ENCODE assay signal across 17 cellular contexts in genomic region chr12:101951002-101951670, GRCh38.
"Had no signal": no experiment of that assay in that cellular context is flagged by ENCODE, and none has a peak within 500 bp of the region (broad histone marks: within the 10 kb centered on the region; RNA-seq: fewer than 3 reads in every experiment).

No MANE protein-coding gene starts in this region.

- H3K27ac Mint-ChIP-seq: activated T-helper 2 cell treated with anti-CD3 and anti-CD28 coated beads, Interferon-gamma antibody, Interleukin-2, Interleukin-4, amounts not matched to agents 10 μg/mL and 5 μg/mL and 100 μg/mL, durations not matched to agents 14 hours and 24 hours and 36 hours; dendritic cell treated with granulocyte-macrophage colony-stimulating factor and Interleukin-4, amounts not matched to agents 40 ng/mL and 50 ng/mL, for 4 days; effector memory CD8-positive, alpha-beta T cell; nephron progenitor cell; stimulated activated naive CD8-positive, alpha-beta T cell treated with anti-CD3 and anti-CD28 coated beads, Interleukin-15, Interleukin-2, amounts not matched to agents 100 ng/mL and 50 ng/mL, for 24 hours; T-helper 1 cell treated with Interleukin-12 subunit alpha and Interleukin-12 subunit beta and Interleukin-4 antibody, amounts not matched to agents 30 μg/mL and 1 μg/mL, for 36 hours; WTC11 had no signal

- H3K9me3 ChIP-seq: sigmoid colon, thoracic aorta had no signal

- H3K4me3 Mint-ChIP-seq: dendritic cell treated with granulocyte-macrophage colony-stimulating factor and Interleukin-4, amounts not matched to agents 40 ng/mL and 50 ng/mL, for 4 days; effector memory CD8-positive, alpha-beta T cell; nephron progenitor cell; stimulated activated naive CD8-positive, alpha-beta T cell treated with anti-CD3 and anti-CD28 coated beads, Interleukin-15, Interleukin-2, amounts not matched to agents 100 ng/mL and 50 ng/mL, for 24 hours; T-helper 1 cell treated with Interleukin-12 subunit alpha and Interleukin-12 subunit beta and Interleukin-4 antibody, amounts not matched to agents 30 μg/mL and 1 μg/mL, for 36 hours; WTC11 had no signal

- DNase-seq: activated CD4-positive, alpha-beta T cell treated with anti-CD3 and anti-CD28 coated beads, Interleukin-2, amount 50 U/mL, for 4 hours; brain microvascular endothelial cell; effector memory CD8-positive, alpha-beta T cell; hippocampal formation; kidney glomerular epithelial cell; mesendoderm; nephron progenitor cell; sigmoid colon; stimulated activated CD4-positive, alpha-beta T cell treated with anti-CD3 and anti-CD28 coated beads, Interleukin-2, amount 100 ng/mL, for 24 hours had no signal

- H3K4me1 Mint-ChIP-seq: WTC11 had no signal

- H3K36me3 ChIP-seq: brain microvascular endothelial cell, sigmoid colon, thoracic aorta had no signal

- H3K27me3 ChIP-seq: brain microvascular endothelial cell, sigmoid colon had no signal

- H3K4me1 ChIP-seq: sigmoid colon had no signal

- H3K27me3 Mint-ChIP-seq: dendritic cell treated with granulocyte-macrophage colony-stimulating factor and Interleukin-4, amounts not matched to agents 40 ng/mL and 50 ng/mL, for 4 days; stimulated activated naive CD8-positive, alpha-beta T cell treated with anti-CD3 and anti-CD28 coated beads, Interleukin-15, Interleukin-2, amounts not matched to agents 100 ng/mL and 50 ng/mL, for 24 hours had no signal

- H3K36me3 Mint-ChIP-seq: activated naive CD4-positive, alpha-beta T cell treated with anti-CD3 and anti-CD28 coated beads, Interleukin-2, amount 50 U/mL, for 72 hours; WTC11 had no signal

- H3K27ac ChIP-seq: brain microvascular endothelial cell, epithelial cell of prostate, sigmoid colon, thoracic aorta had no signal

- H3K9me3 Mint-ChIP-seq: activated T-helper 2 cell treated with anti-CD3 and anti-CD28 coated beads, Interferon-gamma antibody, Interleukin-2, Interleukin-4, amounts not matched to agents 10 μg/mL and 5 μg/mL and 100 μg/mL, durations not matched to agents 14 hours and 24 hours and 36 hours; effector memory CD8-positive, alpha-beta T cell; nephron progenitor cell; stimulated activated naive CD8-positive, alpha-beta T cell treated with anti-CD3 and anti-CD28 coated beads, Interleukin-15, Interleukin-2, amounts not matched to agents 100 ng/mL and 50 ng/mL, for 24 hours had no signal

- ATAC-seq: effector memory CD8-positive, alpha-beta T cell; WTC11 had no signal

- H3K4me3 ChIP-seq: sigmoid colon, thoracic aorta had no signal
